In the genomic region with DNA sequence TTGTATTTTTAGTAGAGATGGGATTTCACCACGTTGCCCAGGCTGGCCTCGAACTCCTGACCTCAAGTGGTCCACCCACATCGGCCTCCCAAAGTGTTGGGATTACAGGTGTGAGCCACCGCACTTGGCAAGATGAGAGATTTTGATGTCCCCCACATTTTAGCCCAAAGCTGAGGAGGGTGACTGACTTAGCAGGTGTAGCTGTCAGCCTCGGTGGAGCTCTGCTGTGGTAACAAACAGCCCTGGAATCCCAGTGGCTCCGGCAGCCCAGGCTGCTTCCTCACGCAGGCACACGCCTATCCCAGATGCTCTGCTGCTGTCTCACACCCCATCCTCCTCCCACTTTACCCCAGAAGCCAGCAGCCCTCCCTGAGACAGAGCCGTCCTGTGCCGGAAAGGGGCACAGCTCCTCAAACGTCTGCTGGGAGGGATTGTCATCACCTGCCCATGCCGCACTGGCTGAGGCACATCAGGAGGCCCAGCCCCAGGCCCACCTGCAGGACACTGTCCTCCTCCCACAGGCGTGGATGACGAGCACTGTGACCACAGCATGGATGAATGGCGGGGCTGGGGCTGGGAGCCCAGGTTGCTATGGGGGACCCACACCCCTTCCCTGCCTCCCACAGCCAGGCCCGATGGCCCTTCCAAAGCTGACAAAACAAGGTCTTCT, we compare ENCODE assay signal across 31 cellular contexts. TPM values are rescaled to one million over a fixed set of nuclear protein-coding genes. Genes with fewer than 3 reads are reported as not detected.
A peak's percentile ranks its signal among the peaks of the same experiment; 100 is the strongest.
DNase-seq lines count a peak whose midpoint lies in the region; ATAC-seq, FAIRE-seq and TF ChIP-seq lines count a peak whose summit lies in the region.
"Had no signal": no experiment of that assay in that cellular context is flagged by ENCODE, and none has a peak within 500 bp of the region (broad histone marks: within the 10 kb centered on the region; RNA-seq: fewer than 3 reads in every experiment).

No MANE protein-coding gene starts in this region.

- no peak overlapping the region for H4K5ac ChIP-seq in H1 (ENCODE audit: insufficient read length, low read depth, low read length)

- no peak overlapping the region for H4K91ac ChIP-seq in H1 (replicated peaks; ENCODE audit: insufficient read length, low read length)

- TSS peak; percentile 93 for BruUV-seq in HepG2 (replicated peaks; lab: Mats Ljungman, UMichigan)

- no peak for TF ChIP-seq POLR2A in HepG2 (IDR thresholded peaks at IDR 0.05; ENCODE audit: insufficient read depth in 1 of 2, low read depth in 2 of 2, low read length in 2 of 2)
- no peak for TF ChIP-seq POLR2A in right lobe of liver (IDR thresholded peaks at IDR 0.05)
- no peak for TF ChIP-seq POLR2A in H1 (IDR thresholded peaks at IDR 0.05; ENCODE audit: control extremely low read depth in 1 of 2, low read depth in 2 of 2, low read length in 2 of 2)

- in situ Hi-C loops in HepG2 (cut with HindIII; ENCODE audit: extremely low pct_ligation_motif_present, low pct_unique_long_range_greater_than_20kb) (no loop called here), G401 (cut with HindIII; ENCODE audit: low sequenced_read_pairs) (no loop called here)

- no peak overlapping the region for H3K23ac ChIP-seq in H1 (ENCODE audit: insufficient read length)

- H3K36me3 ChIP-seq in HepG2 (replicated peaks in 1 of 2; ENCODE audit: control insufficient read depth in 1 of 2, insufficient read depth in 2 of 2, low read length in 2 of 2) (no peaks in the 10 kb centered on the region), right lobe of liver (no peaks in the 10 kb centered on the region), H1 (ENCODE audit: control insufficient read depth in 2 of 4, insufficient read depth in 4 of 4, low read length in 3 of 4) (no peaks in the 10 kb centered on the region)
- H3K36me3 ChIP-seq: cardiac muscle cell, suprapubic skin had no signal

- H3K4me1 ChIP-seq in HepG2 (ENCODE audit: insufficient read depth, low read length), result peaks cover 72% of the 10 kb centered on the region
- peaks cover 0 to 32% (median 13%) of the 10 kb centered on the region in 4 donors for H3K4me1 ChIP-seq in right lobe of liver
- H3K4me1 ChIP-seq in H1 (replicated peaks in 1 of 4; ENCODE audit: control insufficient read depth in 3 of 4, insufficient read depth in 4 of 4, low read length in 3 of 4), result peaks cover 0 to 4% (median 1%) of the 10 kb centered on the region in 4 experiments; a peak in 4 of 7 replicates

- no peak overlapping the region for H2BK5ac ChIP-seq in H1 (ENCODE audit: low read depth, low read length)

- H3K4me3 ChIP-seq in HepG2 (replicated peaks in 1 of 3; ENCODE audit: insufficient read depth in 1 of 3, low read depth in 2 of 3, low read length in 3 of 3) (no peak overlapping the region), right lobe of liver (no peak overlapping the region), H1 (ENCODE audit: extremely low read depth in 1 of 4, insufficient read depth in 2 of 4, low read depth in 3 of 4, low read length in 4 of 4) (no peak overlapping the region)
- H3K4me3 ChIP-seq: cardiac muscle cell, suprapubic skin had no signal

- no peaks in the 10 kb centered on the region for H3K9me3 Mint-ChIP-seq in stimulated activated naive CD8-positive, alpha-beta T cell treated with anti-CD3 and anti-CD28 coated beads, Interleukin-15, amount 100 ng/mL, for 72 hours
- H3K9me3 Mint-ChIP-seq: activated naive CD8-positive, alpha-beta T cell treated with anti-CD3 and anti-CD28 coated beads for 36 hours; activated T-cell treated with anti-CD3 and anti-CD28 coated beads, Interleukin-2, amount 50 U/mL, for 4 hours; CD4-positive, alpha-beta T cell; naive thymus-derived CD8-positive, alpha-beta T cell; T-cell; WTC11 had no signal

- H3K27me3 Mint-ChIP-seq in stimulated activated naive CD8-positive, alpha-beta T cell treated with anti-CD3 and anti-CD28 coated beads, Interleukin-15, amount 100 ng/mL, for 72 hours, result peaks cover 27% of the 10 kb centered on the region

- H2BK120ac ChIP-seq in H1 (replicated peaks; ENCODE audit: low read depth, low read length), result no peak overlapping the region

- no peak overlapping the region for H3K14ac ChIP-seq in H1 (ENCODE audit: insufficient read length)

- WGBS in HepG2 (ENCODE audit: low lambda C conversion rate), result 81% methylated on average over 15 of the region's 16 CpGs
- WGBS in right lobe of liver (ENCODE audit: insufficient coverage, low coverage, low lambda C conversion rate, missing lambda C conversion rate), result 94% methylated on average over 5 of the region's 16 CpGs
- WGBS in H1 (ENCODE audit: extremely low coverage in 1 of 2, insufficient coverage in 1 of 2, insufficient read length in 1 of 2, insufficient replicate concordance in 2 of 2, low coverage in 1 of 2, low lambda C conversion rate in 2 of 2, missing lambda C conversion rate in 1 of 2), 2 experiments, result 89% methylated on average over 16 of the region's 16 CpGs; no CpG with 5 or more reads in 1 of the 2 experiments

- no peak for TF ChIP-seq CTCF in HepG2 (CRISPR knock-in tag; IDR thresholded peaks at IDR 0.05)
- no peak for TF ChIP-seq CTCF in right lobe of liver (IDR thresholded peaks at IDR 0.05)
- TF ChIP-seq CTCF in H1 (IDR thresholded peaks at IDR 0.05; ENCODE audit: control extremely low read depth in 1 of 3, insufficient read depth in 1 of 3, low read depth in 1 of 3, low read length in 3 of 3), result no peak

- H3K4me2 ChIP-seq in HepG2 (ENCODE audit: low read depth, low read length) (no peak overlapping the region; the same call in 1 of the 2 replicates), H1 (ENCODE audit: insufficient read depth in 1 of 2, low read depth in 2 of 2, low read length in 2 of 2) (no peak overlapping the region)

- CTCF ChIA-PET in HepG2 (lab: Yijun Ruan, JAX; ENCODE audit: low intra/inter-chr PET ratio, low total read pairs), result no interaction called here
- CTCF ChIA-PET in H1 (lab: Charles Lee; ENCODE audit: partially characterized antibody), result interaction anchor here (1.0 kb wide), 2 partner anchors 20 to 56 kb away, joined by 3 read pairs; no protein-coding TSS in a partner anchor

- H2BK15ac ChIP-seq in H1 (ENCODE audit: low read length), result 0 out of 2 replicates have a peak overlapping the region, but pooled peaks have one; percentile 37

- H3K4me1 Mint-ChIP-seq in stimulated activated naive CD8-positive, alpha-beta T cell treated with anti-CD3 and anti-CD28 coated beads, Interleukin-15, amount 100 ng/mL, for 72 hours, result peaks cover 4% of the 10 kb centered on the region
- H3K4me1 Mint-ChIP-seq: activated naive CD8-positive, alpha-beta T cell treated with anti-CD3 and anti-CD28 coated beads for 36 hours; naive thymus-derived CD8-positive, alpha-beta T cell; T-cell had no signal

- no peak overlapping the region for H2BK20ac ChIP-seq in H1 (ENCODE audit: low read length)

- ATAC-seq in HepG2 (no peak), right lobe of liver (no peak), HG03159 (IDR thresholded peaks at IDR 0.05; ENCODE audit: unreplicated experiment) (no peak)
- ATAC-seq in stimulated activated naive CD8-positive, alpha-beta T cell treated with anti-CD3 and anti-CD28 coated beads, Interleukin-15, amount 100 ng/mL, for 72 hours, result no peak
- ATAC-seq: activated T-cell treated with anti-CD3 and anti-CD28 coated beads, Interleukin-2, amount 50 U/mL, for 4 hours; naive thymus-derived CD8-positive, alpha-beta T cell; T-cell had no signal

- H3K4ac ChIP-seq in H1 (replicated peaks; ENCODE audit: insufficient read length, low read depth, low read length), result no peak overlapping the region

- H3K79me2 ChIP-seq in HepG2 (ENCODE audit: insufficient read depth, low read length), result no peaks in the 10 kb centered on the region
- H3K79me2 ChIP-seq in H1 (ENCODE audit: control insufficient read depth in 1 of 2, insufficient read depth in 2 of 2, low read length in 2 of 2), result no peaks in the 10 kb centered on the region

- H2AFZ ChIP-seq in HepG2 (ENCODE audit: low read length) (no peak overlapping the region), H1 (ENCODE audit: low read length) (no peak overlapping the region)

- intact Hi-C loops in HepG2 (cut with micrococcal nuclease; ENCODE audit: unreplicated experiment) (loop anchor here (1.0 to 5.0 kb wide), 2 partner anchors 40 to 99 kb away; partner anchors contain the start of gene STK25), right lobe of liver (cut with DNase I) (no loop called here)

- TF ChIP-seq EP300 in HepG2 (IDR thresholded peaks at IDR 0.05; ENCODE audit: low read depth in 2 of 2, low read length in 2 of 2) (no peak), HepG2 (CRISPR knock-in tag; IDR thresholded peaks at IDR 0.05; ENCODE audit: borderline replicate concordance) (no peak), H1 (IDR thresholded peaks at IDR 0.05; ENCODE audit: borderline replicate concordance in 1 of 2, low read depth in 2 of 2, low read length in 2 of 2) (no peak)

- no peaks in the 10 kb centered on the region for H3K79me1 ChIP-seq in H1 (ENCODE audit: low read depth, low read length)

- no peak overlapping the region for H2AK5ac ChIP-seq in H1 (ENCODE audit: low read depth, low read length)

- no peak overlapping the region for H3K4me3 Mint-ChIP-seq in stimulated activated naive CD8-positive, alpha-beta T cell treated with anti-CD3 and anti-CD28 coated beads, Interleukin-15, amount 100 ng/mL, for 72 hours
- H3K4me3 Mint-ChIP-seq: activated naive CD8-positive, alpha-beta T cell treated with anti-CD3 and anti-CD28 coated beads for 36 hours; activated T-cell treated with anti-CD3 and anti-CD28 coated beads, Interleukin-2, amount 50 U/mL, for 4 hours; CD4-positive, alpha-beta T cell; naive thymus-derived CD8-positive, alpha-beta T cell; T-cell; WTC11 had no signal

- H3K27ac Mint-ChIP-seq in stimulated activated naive CD8-positive, alpha-beta T cell treated with anti-CD3 and anti-CD28 coated beads, Interleukin-15, amount 100 ng/mL, for 72 hours, result no peak overlapping the region
- H3K27ac Mint-ChIP-seq: activated naive CD8-positive, alpha-beta T cell treated with anti-CD3 and anti-CD28 coated beads for 36 hours; CD4-positive, alpha-beta T cell; naive thymus-derived CD8-positive, alpha-beta T cell; T-cell; WTC11 had no signal

- H4K20me1 ChIP-seq in HepG2 (ENCODE audit: insufficient read depth, low read length), result no peaks in the 10 kb centered on the region
- H4K20me1 ChIP-seq in H1 (replicated peaks in 1 of 2; ENCODE audit: control insufficient read depth in 1 of 2, insufficient read depth in 2 of 2, low read length in 2 of 2), result peaks cover 0 to 5% of the 10 kb centered on the region in 2 experiments

- no peak for DNase-seq in HepG2 (ENCODE audit: low spot score)
- DNase-seq in right lobe of liver, result no peak
- DNase-seq in H1 (ENCODE audit: low read depth in 1 of 2, low spot score in 2 of 2), result no peak
- DNase-seq in myocyte (ENCODE audit: low read depth), result peak; percentile 43
- DNase-seq in G401 (ENCODE audit: low spot score), result no peak
- DNase-seq in stimulated activated naive CD8-positive, alpha-beta T cell treated with anti-CD3 and anti-CD28 coated beads, Interleukin-15, amount 100 ng/mL, for 72 hours, result no peak
- DNase-seq in Ammon's horn (ENCODE audit: low spot score), result no peak
- DNase-seq: activated CD4-positive, alpha-beta T cell treated with anti-CD3 and anti-CD28 coated beads, Interleukin-2, amount 50 U/mL, for 1 hour; activated gamma-delta T cell; activated naive CD8-positive, alpha-beta T cell treated with anti-CD3 and anti-CD28 coated beads for 36 hours; activated T-cell treated with anti-CD3 and anti-CD28 coated beads, Interleukin-2, amount 50 U/mL, for 4 hours; AML-193; CD4-positive, alpha-beta T cell; DND-41; effector CD8-positive, alpha-beta T cell; erythroblast; KG1; NCI-H1417; NCI-H2081 treated with DMSO at 0.1 percent for 48 hours; NCI-H748 treated with DMSO at 0.1 percent for 48 hours; stimulated activated naive CD4-positive, alpha-beta T cell; T-cell had no signal

- peak overlapping the region; percentile 76; the same call in 1 of the 2 replicates for H2BK12ac ChIP-seq in H1 (ENCODE audit: low read depth, low read length)

- no peak overlapping the region for H3K56ac ChIP-seq in H1 (replicated peaks; ENCODE audit: insufficient read length, low read depth, low read length)

- H3K27me3 ChIP-seq in HepG2 (ENCODE audit: control insufficient read depth in 1 of 2, insufficient read depth in 2 of 2, low read length in 2 of 2) (no peaks in the 10 kb centered on the region), right lobe of liver (no peaks in the 10 kb centered on the region), H1 (replicated peaks in 1 of 4; ENCODE audit: control insufficient read depth in 3 of 4, extremely low read depth in 1 of 4, insufficient read depth in 3 of 4, low read length in 3 of 4) (peaks cover 4 to 8% (median 5%) of the 10 kb centered on the region in 4 experiments)

- H3K27ac ChIP-seq in HepG2 (ENCODE audit: extremely low read length, insufficient read depth, low read length), result peak overlapping the region; percentile 58
- H3K27ac ChIP-seq in right lobe of liver, result no peak overlapping the region
- H3K27ac ChIP-seq in H1 (ENCODE audit: low read depth, low read length), result no peak overlapping the region
- H3K27ac ChIP-seq: cardiac muscle cell, coronary artery, suprapubic skin had no signal

- H4K8ac ChIP-seq in H1 (ENCODE audit: extremely low read depth, insufficient read depth, low read length), result peak overlapping the region; percentile 35; the same call in 1 of the 2 replicates

- no peak for FAIRE-seq in HepG2 (lab: Jason Lieb, UNC)
- FAIRE-seq in H1 (lab: Jason Lieb, UNC), result no peak
- FAIRE-seq: A204.1, D721Med, GM18507 had no signal

- POLR2A ChIA-PET in HepG2 (lab: Yijun Ruan, JAX) (interaction anchor here (1.1 to 1.8 kb wide), 2 partner anchors 11 to 33 kb away, joined by 3 to 6 read pairs; partner anchors contain the start of gene BOK), H1 (lab: Charles Lee; ENCODE audit: partially characterized antibody) (interaction anchor here (1.0 to 1.4 kb wide), 3 partner anchors 11 to 40 kb away, joined by 3 read pairs; partner anchors contain the start of genes BOK and STK25)

- H3K9ac ChIP-seq in HepG2 (ENCODE audit: insufficient read depth, low read depth, low read length) (peak overlapping the region; percentile 10; the same call in 1 of the 2 replicates), H1 (replicated peaks in 1 of 4; ENCODE audit: extremely low read depth in 1 of 4, low read depth in 3 of 4, low read length in 3 of 4) (no peak overlapping the region)

- H3K23me2 ChIP-seq in H1 (ENCODE audit: low read depth, low read length), result peaks cover 10% of the 10 kb centered on the region; the same call in 1 of the 2 replicates

- no peak for TF ChIP-seq RAD21 in HepG2 (CRISPR knock-in tag; IDR thresholded peaks at IDR 0.05)
- TF ChIP-seq RAD21 in H1 (IDR thresholded peaks at IDR 0.05 in 1 of 2, conservative IDR thresholded peaks at IDR 0.05 in 1 of 2; ENCODE audit: low read depth in 2 of 2, low read length in 2 of 2), result no peak

- no peak overlapping the region for H3K18ac ChIP-seq in H1 (ENCODE audit: extremely low read depth, low read length)

- H3K9me3 ChIP-seq in HepG2 (ENCODE audit: low read length) (no peaks in the 10 kb centered on the region), right lobe of liver (no peaks in the 10 kb centered on the region), H1 (ENCODE audit: insufficient read depth in 2 of 2, low read depth in 1 of 2, low read length in 1 of 2) (no peaks in the 10 kb centered on the region)
- H3K9me3 ChIP-seq: suprapubic skin had no signal

RNA-seq across cellular contexts. Expression of gene BOK, which starts 10.6 kb away (rescaled TPM):
- 30.2 and 35.5 TPM in 2 replicates for total RNA-seq in HepG2 (2016; rRNA removed; fragmentation: Illumina TruSeq; extraction: Trizol)
- total RNA-seq in HepG2 (2016; cell fraction: cytosol; rRNA removed; fragmentation: Illumina TruSeq; extraction: Trizol; ENCODE audit: low read depth), result 22.2 and 23.9 TPM in 2 replicates
- total RNA-seq in HepG2 (2016; cell fraction: insoluble cytoplasmic fraction; rRNA removed; fragmentation: Illumina TruSeq; extraction: Trizol), result 28.1 and 36.4 TPM in 2 replicates
- total RNA-seq in HepG2 (2016; cell fraction: membrane; rRNA removed; fragmentation: Illumina TruSeq; extraction: Trizol), result 58.8 and 67.3 TPM in 2 replicates
- 18.8 and 20.8 TPM in 2 replicates for total RNA-seq in HepG2 (2016; cell fraction: nucleus; rRNA removed; fragmentation: Illumina TruSeq; extraction: Trizol)
- polyA plus RNA-seq in HepG2 (2011; rRNA removed), result 39.2 and 58.1 TPM in 2 replicates
- polyA plus RNA-seq in HepG2 (2011; cell fraction: cytosol; rRNA removed), result 49.3 and 71.9 TPM in 2 replicates
- 101 and 104 TPM in 2 replicates for polyA plus RNA-seq in HepG2 (2011; cell fraction: nucleus; rRNA removed)
- 43.9 and 55.3 TPM in 2 replicates for polyA plus RNA-seq in HepG2 (2012)
- polyA plus RNA-seq in HepG2 (2016; cell fraction: cytosol; fragmentation: Illumina TruSeq; extraction: Trizol; ENCODE audit: low read depth), result 28.1 and 33.7 TPM in 2 replicates
- polyA plus RNA-seq in HepG2 (2016; cell fraction: insoluble cytoplasmic fraction; fragmentation: Illumina TruSeq; extraction: Trizol; ENCODE audit: low read depth), result 37.9 and 46.1 TPM in 2 replicates
- polyA plus RNA-seq in HepG2 (2016; cell fraction: membrane; fragmentation: Illumina TruSeq; extraction: Trizol; ENCODE audit: low read depth), result 64.2 and 66.8 TPM in 2 replicates
- 41.2 and 42.5 TPM in 2 replicates for polyA plus RNA-seq in HepG2 (2016; cell fraction: nucleus; fragmentation: Illumina TruSeq; extraction: Trizol; ENCODE audit: insufficient read depth, low read depth)
- polyA minus RNA-seq in HepG2 (2011; rRNA and poly(A)+ RNA removed; ENCODE audit: low replicate concordance), result 10.1 and 74.6 TPM in 2 replicates
- polyA minus RNA-seq in HepG2 (2011; cell fraction: cytosol; rRNA and poly(A)+ RNA removed), result 39.7 and 41.5 TPM in 2 replicates
- 9.9 and 12.7 TPM in 2 replicates for polyA minus RNA-seq in HepG2 (2011; cell fraction: nucleus; rRNA and poly(A)+ RNA removed)
- total RNA-seq in right lobe of liver, result 100 to 1,000 TPM in 3 of 6 experiments, 10 to 100 TPM in 3; 50.1 to 119 (median 90.5) TPM
- 33.7 and 34.7 TPM in 2 replicates for total RNA-seq in H1 (2021; fragmentation: NEBNext Ultra II Directional; extraction: Animal tissue kit (Norgen Biotek cat#: 25700))
- 37.6 and 47.9 TPM in 2 replicates for polyA plus RNA-seq in H1 (2011; rRNA removed)
- polyA plus RNA-seq in H1 (2011; cell fraction: cytosol; rRNA removed), result 33.5 TPM
- 50.2 TPM for polyA plus RNA-seq in H1 (2011; cell fraction: nucleus; rRNA removed)
- polyA plus RNA-seq in H1 (2012, experiment 1 of 2), result 18.3 to 27.4 TPM (median 25.2 TPM) in 4 replicates
- polyA plus RNA-seq in H1 (2012, experiment 2 of 2), result 30.5 TPM
- polyA plus RNA-seq in H1 (2013, experiment 1 of 2), result 25.1 TPM
- polyA plus RNA-seq in H1 (2013, experiment 2 of 2), result 24.1 TPM
- polyA minus RNA-seq in H1 (2011; rRNA and poly(A)+ RNA removed), result 14.2 and 14.4 TPM in 2 replicates
- 13.2 TPM for polyA minus RNA-seq in H1 (2011; cell fraction: cytosol; rRNA and poly(A)+ RNA removed)
- 12.3 TPM for polyA minus RNA-seq in H1 (2011; cell fraction: nucleus; rRNA and poly(A)+ RNA removed)
- 69.7 and 114 TPM in 2 replicates for total RNA-seq in myocyte
- polyA plus RNA-seq in myocyte (2012), result 69.1 TPM
- 26.9 and 36.3 TPM in 2 replicates for total RNA-seq in G401 (2014; rRNA removed; shearing (Covaris generic))
- total RNA-seq: CD4-positive, alpha-beta T cell; naive thymus-derived CD8-positive, alpha-beta T cell had no signal

RNA-seq across cellular contexts. Expression of gene STK25, which starts 39.5 kb away (rescaled TPM):
- total RNA-seq in HepG2 (2016; rRNA removed; fragmentation: Illumina TruSeq; extraction: Trizol) (123 and 177 TPM in 2 replicates), right lobe of liver (10 to 100 TPM; 51.0 to 99.1 (median 63.5) TPM), myocyte (565 and 642 TPM in 2 replicates)
- 143 and 149 TPM in 2 replicates for total RNA-seq in HepG2 (2016; cell fraction: cytosol; rRNA removed; fragmentation: Illumina TruSeq; extraction: Trizol; ENCODE audit: low read depth)
- total RNA-seq in HepG2 (2016; cell fraction: insoluble cytoplasmic fraction; rRNA removed; fragmentation: Illumina TruSeq; extraction: Trizol), result 108 and 184 TPM in 2 replicates
- 217 TPM in 2 replicates for total RNA-seq in HepG2 (2016; cell fraction: membrane; rRNA removed; fragmentation: Illumina TruSeq; extraction: Trizol)
- 128 and 139 TPM in 2 replicates for total RNA-seq in HepG2 (2016; cell fraction: nucleus; rRNA removed; fragmentation: Illumina TruSeq; extraction: Trizol)
- polyA plus RNA-seq in HepG2 (2011; rRNA removed) (481 and 626 TPM in 2 replicates), H1 (2011; rRNA removed) (546 and 743 TPM in 2 replicates)
- 323 and 410 TPM in 2 replicates for polyA plus RNA-seq in HepG2 (2011; cell fraction: cytosol; rRNA removed)
- polyA plus RNA-seq in HepG2 (2011; cell fraction: nucleus; rRNA removed), result 1,381 and 1,393 TPM in 2 replicates
- polyA plus RNA-seq in HepG2 (2012), result 200 and 245 TPM in 2 replicates
- polyA plus RNA-seq in HepG2 (2016; cell fraction: cytosol; fragmentation: Illumina TruSeq; extraction: Trizol; ENCODE audit: low read depth), result 126 and 132 TPM in 2 replicates
- polyA plus RNA-seq in HepG2 (2016; cell fraction: insoluble cytoplasmic fraction; fragmentation: Illumina TruSeq; extraction: Trizol; ENCODE audit: low read depth), result 133 and 166 TPM in 2 replicates
- 186 and 199 TPM in 2 replicates for polyA plus RNA-seq in HepG2 (2016; cell fraction: membrane; fragmentation: Illumina TruSeq; extraction: Trizol; ENCODE audit: low read depth)
- polyA plus RNA-seq in HepG2 (2016; cell fraction: nucleus; fragmentation: Illumina TruSeq; extraction: Trizol; ENCODE audit: insufficient read depth, low read depth), result 341 and 351 TPM in 2 replicates
- polyA minus RNA-seq in HepG2 (2011; rRNA and poly(A)+ RNA removed; ENCODE audit: low replicate concordance), result 198 and 615 TPM in 2 replicates
- 125 and 128 TPM in 2 replicates for polyA minus RNA-seq in HepG2 (2011; cell fraction: cytosol; rRNA and poly(A)+ RNA removed)
- polyA minus RNA-seq in HepG2 (2011; cell fraction: nucleus; rRNA and poly(A)+ RNA removed), result 166 and 229 TPM in 2 replicates
- 159 and 162 TPM in 2 replicates for total RNA-seq in H1 (2021; fragmentation: NEBNext Ultra II Directional; extraction: Animal tissue kit (Norgen Biotek cat#: 25700))
- 422 TPM for polyA plus RNA-seq in H1 (2011; cell fraction: cytosol; rRNA removed)
- polyA plus RNA-seq in H1 (2011; cell fraction: nucleus; rRNA removed), result 1,385 TPM
- 179 to 242 TPM (median 225 TPM) in 4 replicates for polyA plus RNA-seq in H1 (2012, experiment 1 of 2)
- polyA plus RNA-seq in H1 (2012, experiment 2 of 2), result 236 TPM
- polyA plus RNA-seq in H1 (2013, experiment 1 of 2), result 117 TPM
- 108 TPM for polyA plus RNA-seq in H1 (2013, experiment 2 of 2)
- polyA minus RNA-seq in H1 (2011; rRNA and poly(A)+ RNA removed), result 256 and 338 TPM in 2 replicates
- 108 TPM for polyA minus RNA-seq in H1 (2011; cell fraction: cytosol; rRNA and poly(A)+ RNA removed)
- 190 TPM for polyA minus RNA-seq in H1 (2011; cell fraction: nucleus; rRNA and poly(A)+ RNA removed)
- polyA plus RNA-seq in myocyte (2012), result 278 TPM
- total RNA-seq in G401 (2014; rRNA removed; shearing (Covaris generic)), result 299 and 330 TPM in 2 replicates
